21 cellular contexts compared by ENCODE assay signal in the genomic region with DNA sequence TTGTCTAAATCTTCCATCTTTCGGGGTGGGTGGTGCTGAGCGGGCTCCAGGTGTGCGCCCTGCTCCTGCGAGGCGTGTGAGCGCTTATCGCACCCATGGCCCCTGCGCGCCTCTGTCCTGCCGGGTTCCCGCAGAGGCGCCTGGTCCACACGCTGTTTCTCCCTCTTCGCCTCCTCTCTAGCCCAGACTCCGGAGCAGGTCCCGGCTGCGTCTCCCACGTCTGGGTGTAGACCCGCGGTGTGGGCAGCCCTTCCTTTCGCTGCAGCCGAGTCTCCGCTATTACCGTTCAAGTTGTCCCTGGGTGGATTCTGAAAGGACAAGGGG. TPM values are rescaled to one million over a fixed set of nuclear protein-coding genes. Genes with fewer than 3 reads are reported as not detected.
DNase-seq lines count a peak whose midpoint lies in the region; ATAC-seq and TF ChIP-seq lines count a peak whose summit lies in the region.
"Had no signal": no experiment of that assay in that cellular context is flagged by ENCODE, and none has a peak within 500 bp of the region (broad histone marks: within the 10 kb centered on the region; RNA-seq: fewer than 3 reads in every experiment).

No MANE protein-coding gene starts in this region.

- H3K36me3 ChIP-seq in RWPE2 (ENCODE audit: low read depth), result no peaks in the 10 kb centered on the region
- H3K36me3 ChIP-seq in iPS-15b (ENCODE audit: control insufficient read depth, insufficient read depth, low read length), result no peaks in the 10 kb centered on the region
- H3K36me3 ChIP-seq in neuronal stem cell (replicated peaks in 1 of 2; ENCODE audit: control insufficient read depth in 2 of 2, insufficient read depth in 2 of 2, low read length in 2 of 2), result peaks cover 0 to 4% of the 10 kb centered on the region in 2 donors
- H3K36me3 ChIP-seq: BLaER1, HAP-1, MG63 had no signal

- no peak overlapping the region for H3K4me2 ChIP-seq in neuronal stem cell (ENCODE audit: insufficient read depth, low read length, poor library complexity, severe bottlenecking)
- H3K4me2 ChIP-seq: A549, BLaER1 had no signal

- no peak overlapping the region for H3K4ac ChIP-seq in neuronal stem cell (ENCODE audit: low read length)

- peaks cover 4% of the 10 kb centered on the region for H3K79me1 ChIP-seq in neuronal stem cell (ENCODE audit: low read depth, low read length)

- ATAC-seq in RWPE2 (ENCODE audit: low read depth) (no peak), GM21825 (IDR thresholded peaks at IDR 0.05; ENCODE audit: unreplicated experiment) (no peak), GM18870 (IDR thresholded peaks at IDR 0.05; ENCODE audit: unreplicated experiment) (no peak)
- ATAC-seq: A549 had no signal

- no peak overlapping the region for H3K14ac ChIP-seq in neuronal stem cell (ENCODE audit: low read length)

- peak overlapping the region; percentile 54 for H3K9ac ChIP-seq in iPS-15b (ENCODE audit: low read depth, low read length)
- H3K9ac ChIP-seq in neuronal stem cell (ENCODE audit: low read depth, low read length, poor library complexity), result no peak overlapping the region
- H3K9ac ChIP-seq: BLaER1 had no signal

- no CpG with 5 or more reads among the region's 24 CpGs for WGBS in neuronal stem cell (ENCODE audit: extremely low coverage in 2 of 2, insufficient read length in 2 of 2, insufficient replicate concordance in 1 of 2), 2 donors

- no peak overlapping the region for H2BK120ac ChIP-seq in neuronal stem cell (ENCODE audit: low read depth, low read length)

- peak overlapping the region; percentile 81 for H2AFZ ChIP-seq in neuronal stem cell (ENCODE audit: low read length)

- H3K4me1 ChIP-seq in RWPE2 (ENCODE audit: insufficient read depth, poor library complexity, severe bottlenecking) (no peaks in the 10 kb centered on the region), iPS-15b (ENCODE audit: control insufficient read depth, insufficient read depth, low read length) (peaks cover 2% of the 10 kb centered on the region), neuronal stem cell (ENCODE audit: control insufficient read depth in 2 of 2, insufficient read depth in 1 of 2, low read depth in 1 of 2, low read length in 2 of 2) (peaks cover 12 to 19% of the 10 kb centered on the region in 2 donors)

- H2AK5ac ChIP-seq in neuronal stem cell (ENCODE audit: low read depth, low read length), result no peak overlapping the region

- no peak overlapping the region for H2BK5ac ChIP-seq in neuronal stem cell (ENCODE audit: low read length)

- DNase-seq in GM20000 (ENCODE audit: low spot score), result peak; percentile 19
- peak; percentile 58 for DNase-seq in RWPE2 (ENCODE audit: low spot score)
- DNase-seq in neuronal stem cell (ENCODE audit: low spot score), result no peak
- DNase-seq in SKM-1 (lab: John Stamatoyannopoulos, UW; ENCODE audit: unreplicated experiment), result no peak
- DNase-seq: CD4-positive, alpha-beta memory T cell; DMS53; EL; Kasumi-1; MG63; NCI-H1048; NCI-H146; NCI-H2081; NCI-H446 treated with DMSO at 0.1 percent for 48 hours; NCI-H69; Right ventricle myocardium superior had no signal

- H3K9me3 ChIP-seq in RWPE2 (ENCODE audit: severe bottlenecking) (no peaks in the 10 kb centered on the region), iPS-15b (ENCODE audit: control insufficient read depth, insufficient read depth, low read length) (no peaks in the 10 kb centered on the region), neuronal stem cell (replicated peaks in 1 of 2; ENCODE audit: control insufficient read depth in 2 of 2, insufficient read depth in 1 of 2, low read depth in 1 of 2, low read length in 2 of 2) (no peaks in the 10 kb centered on the region)
- H3K9me3 ChIP-seq: A549, HAP-1, MG63 had no signal

- H2BK15ac ChIP-seq in neuronal stem cell (ENCODE audit: low read length), result no peak overlapping the region

- H2BK12ac ChIP-seq in neuronal stem cell (ENCODE audit: low read length), result no peak overlapping the region

- H3K27me3 ChIP-seq in RWPE2 (ENCODE audit: insufficient read depth, poor library complexity, severe bottlenecking) (peaks cover 61% of the 10 kb centered on the region), iPS-15b (ENCODE audit: control insufficient read depth, insufficient read depth, low read length) (peaks cover 65% of the 10 kb centered on the region), neuronal stem cell (ENCODE audit: control insufficient read depth in 3 of 3, insufficient read depth in 3 of 3, low read depth in 1 of 3, low read length in 3 of 3) (peaks cover 0 to 46% (median 30%) of the 10 kb centered on the region in 3 experiments)
- H3K27me3 ChIP-seq: BLaER1 had no signal

- TF ChIP-seq CTCF in GM20000 (IDR thresholded peaks at IDR 0.05; ENCODE audit: extremely low read depth, missing control alignments) (no peak), RWPE2 (IDR thresholded peaks at IDR 0.05; ENCODE audit: poor library complexity, severe bottlenecking) (no peak)

- H4K91ac ChIP-seq in neuronal stem cell (ENCODE audit: low read depth, low read length, poor library complexity), result no peak overlapping the region

- H4K8ac ChIP-seq in neuronal stem cell (ENCODE audit: low read depth, low read length), result no peak overlapping the region

- H3K27ac ChIP-seq in RWPE2 (ENCODE audit: poor library complexity, severe bottlenecking) (no peak overlapping the region), neuronal stem cell (replicated peaks; ENCODE audit: low read length) (no peak overlapping the region)
- H3K27ac ChIP-seq: A549, BLaER1 had no signal

- no peak overlapping the region for H3K23ac ChIP-seq in neuronal stem cell (ENCODE audit: low read depth, low read length, poor library complexity)

- peak overlapping the region; percentile 72 for H3K18ac ChIP-seq in neuronal stem cell (ENCODE audit: low read length)

- H3K4me3 ChIP-seq in RWPE2 (ENCODE audit: severe bottlenecking), result no peak overlapping the region
- peak overlapping the region; percentile 45 for H3K4me3 ChIP-seq in iPS-15b (ENCODE audit: low read depth, low read length)
- no peak overlapping the region for H3K4me3 ChIP-seq in neuronal stem cell (ENCODE audit: low read length in 2 of 2)
- H3K4me3 ChIP-seq: A549, BLaER1, HAP-1, MG63 had no signal

RNA-seq across cellular contexts. Expression of a gene that starts 40.5 kb away (rescaled TPM):
- 46.5 TPM for polyA plus RNA-seq in neuronal stem cell (2013, experiment 1 of 2)
- 48.4 TPM for polyA plus RNA-seq in neuronal stem cell (2013, experiment 2 of 2)
- polyA plus RNA-seq: CD4-positive, alpha-beta memory T cell had no signal

Comparison
In these comparisons a context has a peak if more than half of its experiments do, and no peak if none do; other contexts are left out.
1. DNase-seq: peak in GM20000 (single experiment) and RWPE2 (single experiment); none in neuronal stem cell (single experiment) and SKM-1 (single experiment).